1 cellular context compared by ENCODE assay signal in genomic region chr3:149181179-149181578, GRCh38.
TF ChIP-seq lines count a peak whose summit lies in the region.

No MANE protein-coding gene starts in this region.

TF ChIP-seq in K562, 482 proteins besides CTCF, POLR2A, EP300 and RAD21 (continued from another document):
- no peak for TF ChIP-seq ATF6 (CRISPR knock-in tag; IDR thresholded peaks at IDR 0.05)
- TF ChIP-seq RBM25 (IDR thresholded peaks at IDR 0.05; ENCODE audit: low read depth, low read length, severe bottlenecking) = peak; percentile 28
- peak; percentile 85 for TF ChIP-seq ZFP36 (IDR thresholded peaks at IDR 0.05; ENCODE audit: low read depth, low read length, partially characterized antibody)
- TF ChIP-seq BRF1 (IDR thresholded peaks at IDR 0.05; ENCODE audit: borderline replicate concordance, extremely low read depth, insufficient read length) = no peak
TF ChIP-seq in K562: peak in this region for 2.
